Comparison of ENCODE assay signal across 8 cellular contexts in genomic region chr12:70241845-70242244, GRCh38. TPM values are rescaled to one million over a fixed set of nuclear protein-coding genes. Genes with fewer than 3 reads are reported as not detected.
DNase-seq lines count a peak whose midpoint lies in the region; ATAC-seq lines count a peak whose summit lies in the region.

No MANE protein-coding gene starts in this region.

- DNase-seq in Karpas-422 (no peak), CD1c-positive myeloid dendritic cell (ENCODE audit: extremely low spot score) (no peak), left lobe of liver (ENCODE audit: low spot score) (no peak)
- no peak for DNase-seq in central memory CD8-positive, alpha-beta T cell (ENCODE audit: low spot score in 2 of 2)

- peaks cover 15 to 32% (median 31%) of the 10 kb centered on the region in 11 experiments; a peak in 20 of 22 replicates for H4K20me1 ChIP-seq in BLaER1 treated with 17β-estradiol and CSF1 and Interleukin-3, amounts not matched to agents 10 nM and 100 nM
- H4K20me1 ChIP-seq in Karpas-422 (ENCODE audit: insufficient read depth, low read depth, low read length) = no peaks in the 10 kb centered on the region

- peaks cover 50% of the 10 kb centered on the region for H3K4me1 Mint-ChIP-seq in central memory CD8-positive, alpha-beta T cell

- H3K79me2 ChIP-seq in Karpas-422 (ENCODE audit: low read length) = peaks cover 64% of the 10 kb centered on the region

- no peak overlapping the region for H2AFZ ChIP-seq in Karpas-422 (ENCODE audit: low read length)

- H3K27me3 Mint-ChIP-seq in central memory CD8-positive, alpha-beta T cell = no peaks in the 10 kb centered on the region

- H3K9me2 ChIP-seq in Karpas-422 (replicated peaks; ENCODE audit: insufficient read depth, low read length) = no peaks in the 10 kb centered on the region

- H3K4me3 ChIP-seq in BLaER1 treated with 17β-estradiol and CSF1 and Interleukin-3, amounts not matched to agents 10 nM and 100 nM = peak overlapping the region; percentile 93 to 98 (median 96); a peak in 19 of 20 replicates
- peak overlapping the region; percentile 94 for H3K4me3 ChIP-seq in Karpas-422 (ENCODE audit: low read length)
- peak overlapping the region; percentile 71 to 90 for H3K4me3 ChIP-seq in muscle layer of duodenum (ENCODE audit: low read depth in 1 of 2, low read length in 2 of 2)

- H3K9ac ChIP-seq in BLaER1 treated with 17β-estradiol and CSF1 and Interleukin-3, amounts not matched to agents 10 nM and 100 nM = peak overlapping the region; percentile 94 to 99 (median 97); a peak in 18 of 22 replicates
- H3K9ac ChIP-seq in Karpas-422 (ENCODE audit: low read length) = peak overlapping the region; percentile 99

- peaks cover 29 to 63% (median 41%) of the 10 kb centered on the region in 11 experiments for H3K36me3 ChIP-seq in BLaER1 treated with 17β-estradiol and CSF1 and Interleukin-3, amounts not matched to agents 10 nM and 100 nM
- H3K36me3 ChIP-seq in Karpas-422 (ENCODE audit: insufficient read depth, low read length) (peaks cover 60% of the 10 kb centered on the region), muscle layer of duodenum (ENCODE audit: control insufficient read depth in 1 of 2, insufficient read depth in 2 of 2, low read length in 2 of 2) (peaks cover 8 to 22% of the 10 kb centered on the region in 2 donors)

- H3K27ac ChIP-seq in BLaER1 treated with 17β-estradiol and CSF1 and Interleukin-3, amounts not matched to agents 10 nM and 100 nM = peak overlapping the region; percentile 97 to 99 (median 98); a peak in 21 of 22 replicates
- H3K27ac ChIP-seq in Karpas-422 (ENCODE audit: low read length) (peak overlapping the region; percentile 97), muscle layer of duodenum (ENCODE audit: low read length) (peak overlapping the region; percentile 83)

- H3K9me3 ChIP-seq in BLaER1 treated with 17β-estradiol and CSF1 and Interleukin-3, amounts not matched to agents 10 nM and 100 nM (replicated peaks in 1 of 11) = peaks cover 4 to 8% (median 7%) of the 10 kb centered on the region in 11 experiments; a peak in 17 of 22 replicates
- no peaks in the 10 kb centered on the region for H3K9me3 ChIP-seq in Karpas-422 (ENCODE audit: low read length)
- no peaks in the 10 kb centered on the region for H3K9me3 ChIP-seq in muscle layer of duodenum (ENCODE audit: control insufficient read depth in 1 of 2, low read length in 2 of 2)

- peaks cover 31 to 52% (median 46%) of the 10 kb centered on the region in 10 experiments for H3K4me1 ChIP-seq in BLaER1 treated with 17β-estradiol and CSF1 and Interleukin-3, amounts not matched to agents 10 nM and 100 nM
- H3K4me1 ChIP-seq in Karpas-422 (ENCODE audit: low read length) (peaks cover 41% of the 10 kb centered on the region), muscle layer of duodenum (ENCODE audit: control insufficient read depth in 1 of 2, insufficient read depth in 2 of 2, low read length in 2 of 2) (peaks cover 12 to 33% of the 10 kb centered on the region in 2 donors)

- H3K27me3 ChIP-seq in BLaER1 treated with 17β-estradiol and CSF1 and Interleukin-3, amounts not matched to agents 10 nM and 100 nM = no peaks in the 10 kb centered on the region
- no peaks in the 10 kb centered on the region for H3K27me3 ChIP-seq in Karpas-422 (ENCODE audit: low read length)
- H3K27me3 ChIP-seq in muscle layer of duodenum (ENCODE audit: low read depth, low read length) = no peaks in the 10 kb centered on the region

- H3K27ac Mint-ChIP-seq in central memory CD8-positive, alpha-beta T cell (ENCODE audit: low read depth) = peak overlapping the region; percentile 99

- ATAC-seq in central memory CD8-positive, alpha-beta T cell (replicated peaks; ENCODE audit: extremely low read depth, poor library complexity, severe bottlenecking) = no peak
- ATAC-seq in GM18502 (IDR thresholded peaks at IDR 0.05; ENCODE audit: poor library complexity, unreplicated experiment) (no peak), left lobe of liver (no peak), GM21447 (IDR thresholded peaks at IDR 0.05; ENCODE audit: unreplicated experiment) (no peak)

- peak overlapping the region; percentile 98 for H3K4me3 Mint-ChIP-seq in central memory CD8-positive, alpha-beta T cell

- peaks cover 42% of the 10 kb centered on the region for H3K36me3 Mint-ChIP-seq in central memory CD8-positive, alpha-beta T cell (ENCODE audit: insufficient read depth)

- peak overlapping the region; percentile 72 to 90 (median 80) for H3K4me2 ChIP-seq in BLaER1 treated with 17β-estradiol and CSF1 and Interleukin-3, amounts not matched to agents 10 nM and 100 nM
- peak overlapping the region; percentile 85 for H3K4me2 ChIP-seq in Karpas-422 (ENCODE audit: low read depth, low read length, poor library complexity, severe bottlenecking)

- no peaks in the 10 kb centered on the region for H3K9me3 Mint-ChIP-seq in central memory CD8-positive, alpha-beta T cell

RNA-seq across cellular contexts. Expression of gene CNOT2, which starts 1.4 kb away (rescaled TPM):
- 218 and 289 TPM in 2 replicates for total RNA-seq in Karpas-422 (2014; rRNA removed; shearing (Covaris generic); ENCODE audit: low replicate concordance)
- 22.0 TPM for total RNA-seq in left lobe of liver
